In genomic region chr15:31358957-31359721, GRCh38 we compare ENCODE assay signal across 12 cellular contexts. TPM values are rescaled to one million over a fixed set of nuclear protein-coding genes. Genes with fewer than 3 reads are reported as not detected.
A peak's percentile ranks its signal among the peaks of the same experiment; 100 is the strongest.
DNase-seq lines count a peak whose midpoint lies in the region; ATAC-seq and TF ChIP-seq lines count a peak whose summit lies in the region.
"Had no signal": no experiment of that assay in that cellular context is flagged by ENCODE, and none has a peak within 500 bp of the region (broad histone marks: within the 10 kb centered on the region; RNA-seq: fewer than 3 reads in every experiment).

No MANE protein-coding gene starts in this region.

- no peak for ATAC-seq in natural killer cell
- no peak for ATAC-seq in WTC11
- ATAC-seq: Panc1 had no signal

- no peak overlapping the region for H3K4me3 Mint-ChIP-seq in CD14-positive monocyte
- H3K4me3 Mint-ChIP-seq in natural killer cell: peak overlapping the region; percentile 89
- no peak overlapping the region for H3K4me3 Mint-ChIP-seq in WTC11

- H3K27ac Mint-ChIP-seq in CD14-positive monocyte (peak overlapping the region in 6 of 7 donors; percentile 59 to 85 (median 75)), natural killer cell (peak overlapping the region; percentile 88 to 96), WTC11 (no peak overlapping the region)

- intact Hi-C loops in CD14-positive monocyte (cut with micrococcal nuclease): no loop called here
- intact Hi-C loops in natural killer cell (cut with micrococcal nuclease): no loop called here
- intact Hi-C loops in tibial artery (cut with DNase I; ENCODE audit: low total_unique reads): no loop called here

- H3K27me3 Mint-ChIP-seq in CD14-positive monocyte (ENCODE audit: low read depth in 3 of 3) (no peaks in the 10 kb centered on the region), natural killer cell (ENCODE audit: low read depth in 2 of 2) (no peaks in the 10 kb centered on the region), WTC11 (ENCODE audit: low read depth) (no peaks in the 10 kb centered on the region)

- peaks cover 100% of the 10 kb centered on the region for H3K79me2 ChIP-seq in Loucy (ENCODE audit: insufficient read depth, low read length)

- DNase-seq in CD14-positive monocyte (ENCODE audit: low spot score) (no peak), natural killer cell (no peak), DMS53 (lab: John Stamatoyannopoulos, UW) (no peak), WTC11 (ENCODE audit: low spot score) (no peak), tibial artery (no peak), NCI-H345 (lab: John Stamatoyannopoulos, UW) (no peak)
- DNase-seq: H9, NCI-H1436 had no signal

- CTCF ChIA-PET in WTC11 (lab: Charles Lee): interaction anchor here (1.2 to 3.5 kb wide), 3 partner anchors 33 to 130 kb away, joined by 3 to 16 read pairs (median 5); partner anchors contain the start of gene KLF13

- no peak overlapping the region for H3K4me3 ChIP-seq in Loucy (ENCODE audit: low read length, poor library complexity, severe bottlenecking)
- H3K4me3 ChIP-seq in tibial artery: no peak overlapping the region

- H3K36me3 Mint-ChIP-seq in CD14-positive monocyte: peaks cover 34 to 48% of the 10 kb centered on the region in 2 donors
- no peaks in the 10 kb centered on the region for H3K36me3 Mint-ChIP-seq in natural killer cell
- no peaks in the 10 kb centered on the region for H3K36me3 Mint-ChIP-seq in WTC11

- no peaks in the 10 kb centered on the region for H3F3A ChIP-seq in Loucy (ENCODE audit: low read depth)

- peaks cover 100% of the 10 kb centered on the region for H3K4me1 Mint-ChIP-seq in CD14-positive monocyte
- H3K4me1 Mint-ChIP-seq in natural killer cell: peaks cover 94 to 97% of the 10 kb centered on the region in 2 donors
- H3K4me1 Mint-ChIP-seq in WTC11: peaks cover 69% of the 10 kb centered on the region

- POLR2A ChIA-PET in WTC11 (lab: Charles Lee): no interaction called here

- peaks cover 57% of the 10 kb centered on the region for H3K4me1 ChIP-seq in Loucy (ENCODE audit: insufficient read depth, low read length, poor library complexity, severe bottlenecking)
- peaks cover 0 to 96% (median 38%) of the 10 kb centered on the region in 4 donors for H3K4me1 ChIP-seq in tibial artery

- H3K27ac ChIP-seq in cingulate gyrus (ENCODE audit: low read depth, low read length) (peak overlapping the region; percentile 44), tibial artery (no peak overlapping the region)
- H3K27ac ChIP-seq: parathyroid adenoma had no signal

- H3K9me2 ChIP-seq in Loucy (replicated peaks; ENCODE audit: low read depth, low read length): no peaks in the 10 kb centered on the region

- no peak for TF ChIP-seq CTCF in CD14-positive monocyte (IDR thresholded peaks at IDR 0.05)
- no peak for TF ChIP-seq CTCF in Loucy (conservative IDR thresholded peaks at IDR 0.05; ENCODE audit: low read length)
- TF ChIP-seq CTCF in natural killer cell (IDR thresholded peaks at IDR 0.05): no peak
- TF ChIP-seq CTCF in WTC11 (IDR thresholded peaks at IDR 0.05): no peak
- TF ChIP-seq CTCF in tibial artery (IDR thresholded peaks at IDR 0.05): no peak

- H3K36me3 ChIP-seq in Loucy (ENCODE audit: insufficient read depth, low read length) (peaks cover 11% of the 10 kb centered on the region; the same call in 1 of the 2 replicates), tibial artery (peaks cover 0 to 8% (median 0%) of the 10 kb centered on the region in 3 donors)

- H3K9me3 Mint-ChIP-seq in CD14-positive monocyte: peaks cover 0 to 2% (median 0%) of the 10 kb centered on the region in 7 donors
- H3K9me3 Mint-ChIP-seq in natural killer cell: no peaks in the 10 kb centered on the region
- no peaks in the 10 kb centered on the region for H3K9me3 Mint-ChIP-seq in WTC11
- H3K9me3 Mint-ChIP-seq: H9 had no signal

- H2AFZ ChIP-seq in Loucy (ENCODE audit: low read length): no peak overlapping the region
- H2AFZ ChIP-seq: parathyroid adenoma had no signal

- no peaks in the 10 kb centered on the region for H3K9me3 ChIP-seq in Loucy (ENCODE audit: insufficient read depth, low read depth, low read length)
- H3K9me3 ChIP-seq in tibial artery: no peaks in the 10 kb centered on the region

- H4K20me1 ChIP-seq in Loucy (ENCODE audit: insufficient read depth, low read length, poor library complexity, severe bottlenecking): peaks cover 4% of the 10 kb centered on the region

- H3K27me3 ChIP-seq in Loucy (ENCODE audit: insufficient read depth, low read length, poor library complexity, severe bottlenecking) (no peaks in the 10 kb centered on the region), tibial artery (no peaks in the 10 kb centered on the region)

- peak overlapping the region; percentile 78 for H3K4me2 ChIP-seq in Loucy (ENCODE audit: low read depth, low read length, poor library complexity, severe bottlenecking)

- H3K9ac ChIP-seq in Loucy (ENCODE audit: low read depth, low read length, poor library complexity, severe bottlenecking): peak overlapping the region; percentile 65
- H3K9ac ChIP-seq: parathyroid adenoma had no signal

TF ChIP-seq in WTC11, 78 proteins besides CTCF, POLR2A, EP300 and RAD21:
- TF ChIP-seq JAZF1 (CRISPR knock-in tag; IDR thresholded peaks at IDR 0.05) (no peak), ZBTB21 (CRISPR knock-in tag; IDR thresholded peaks at IDR 0.05; ENCODE audit: borderline replicate concordance) (no peak), NR2C2 (CRISPR knock-in tag; IDR thresholded peaks at IDR 0.05) (no peak), NFE2L1 (CRISPR knock-in tag; IDR thresholded peaks at IDR 0.05) (no peak), NFYB (CRISPR knock-in tag; conservative IDR thresholded peaks at IDR 0.05; ENCODE audit: low read depth) (no peak), NFATC4 (CRISPR knock-in tag; IDR thresholded peaks at IDR 0.05) (no peak), SOX15 (CRISPR knock-in tag; IDR thresholded peaks at IDR 0.05) (no peak), ELF4 (CRISPR knock-in tag; IDR thresholded peaks at IDR 0.05; ENCODE audit: low read depth) (no peak), TCF7 (CRISPR knock-in tag; IDR thresholded peaks at IDR 0.05; ENCODE audit: low read depth) (no peak), AFF4 (CRISPR knock-in tag; IDR thresholded peaks at IDR 0.05; ENCODE audit: borderline replicate concordance) (no peak), ZSCAN18 (CRISPR knock-in tag; IDR thresholded peaks at IDR 0.05) (no peak), E2F1 (CRISPR knock-in tag; IDR thresholded peaks at IDR 0.05) (no peak), ZNF138 (CRISPR knock-in tag; conservative IDR thresholded peaks at IDR 0.05) (no peak), CREM (CRISPR knock-in tag; IDR thresholded peaks at IDR 0.05) (no peak)

RNA-seq across cellular contexts. Expression of gene KLF13, which starts 32.5 kb away (rescaled TPM):
- polyA plus RNA-seq in CD14-positive monocyte: 10 to 100 TPM; 22.5 to 28.0 TPM
- total RNA-seq in natural killer cell (100 to 1,000 TPM; 277 to 328 (median 300) TPM), WTC11 (2021) (36.9 to 38.1 TPM (median 37.2 TPM) in 3 replicates)
